ENCODE assay signal across 27 cellular contexts in the genomic region with DNA sequence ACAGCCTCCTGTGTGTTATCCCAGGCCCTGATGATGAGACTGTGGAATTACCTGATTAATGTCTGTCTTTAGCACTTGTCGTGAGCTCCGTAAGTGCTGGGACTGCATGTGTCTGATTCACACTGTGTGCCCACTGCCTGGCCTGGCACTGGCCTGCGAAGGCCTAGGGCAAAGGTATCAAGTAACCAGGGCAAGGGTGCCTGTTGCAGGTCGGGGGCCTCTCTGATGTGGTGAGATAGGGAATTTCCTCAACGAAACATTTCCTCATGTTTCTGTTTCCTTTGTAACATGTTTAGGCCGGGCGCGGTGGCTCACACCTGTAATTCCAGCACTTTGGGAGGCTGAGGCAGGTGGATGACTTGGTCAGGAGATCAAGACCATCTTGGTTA.
"Had no signal": no experiment of that assay in that cellular context is flagged by ENCODE, and none has a peak within 500 bp of the region (broad histone marks: within the 10 kb centered on the region; RNA-seq: fewer than 3 reads in every experiment).

No MANE protein-coding gene starts in this region.

- H3K9me3 ChIP-seq: adrenal gland, MG63, SJSA1 had no signal

- H3K27me3 Mint-ChIP-seq: activated CD8-positive, alpha-beta memory T cell treated with anti-CD3 and anti-CD28 coated beads, Interleukin-2, amount 10 ng/mL, durations not matched to agents 7 days and 5 days; activated naive CD8-positive, alpha-beta T cell had no signal

- H3K4me3 Mint-ChIP-seq: activated CD8-positive, alpha-beta memory T cell treated with anti-CD3 and anti-CD28 coated beads, Interleukin-2, amount 10 ng/mL, durations not matched to agents 7 days and 5 days; activated naive CD4-positive, alpha-beta T cell treated with anti-CD3 and anti-CD28 coated beads for 36 hours; activated naive CD8-positive, alpha-beta T cell; activated T-cell treated with anti-CD3 and anti-CD28 coated beads, Interleukin-2, amount 50 U/mL, for 4 hours had no signal

- DNase-seq: activated CD4-positive, CD25-positive, alpha-beta regulatory T cell; activated gamma-delta T cell; activated naive CD4-positive, alpha-beta T cell treated with anti-CD3 and anti-CD28 coated beads for 36 hours; activated T-cell treated with anti-CD3 and anti-CD28 coated beads, Interleukin-2, amount 50 U/mL, for 4 hours; adrenal gland; anterior cingulate cortex; cerebellar nuclear complex; MG63; MV-4-11; NCI-H1092 treated with DMSO at 0.1 percent for 48 hours; NCI-H1417 treated with DMSO at 0.1 percent for 48 hours; NCI-H1694; NCI-H2029; NCI-H2107; NCI-H2171 treated with DMSO at 0.1 percent for 48 hours; NCI-H226; NCI-H526; NCI-H774; OCI-M1; SHP77; T1000 had no signal

- H3K27ac ChIP-seq: adrenal gland, SJSA1 had no signal

- ATAC-seq: SK-N-SH treated with all-trans-retinoic acid at 6 μM for 48 hours had no signal

- H3K27me3 ChIP-seq: adrenal gland, MG63, SJSA1 had no signal

- H3K36me3 Mint-ChIP-seq: activated CD8-positive, alpha-beta memory T cell treated with anti-CD3 and anti-CD28 coated beads, Interleukin-2, amount 10 ng/mL, durations not matched to agents 7 days and 5 days had no signal

- H3K4me3 ChIP-seq: adrenal gland, MG63, SJSA1 had no signal

- H3K4me1 ChIP-seq: adrenal gland, SJSA1 had no signal

- FAIRE-seq: RCC 7860, TTC549 had no signal

- H3K36me3 ChIP-seq: adrenal gland, MG63, SJSA1 had no signal

- H3K9me3 Mint-ChIP-seq: activated naive CD4-positive, alpha-beta T cell treated with anti-CD3 and anti-CD28 coated beads for 36 hours; activated T-cell treated with anti-CD3 and anti-CD28 coated beads, Interleukin-2, amount 50 U/mL, for 4 hours had no signal

- H3K27ac Mint-ChIP-seq: activated CD8-positive, alpha-beta memory T cell treated with anti-CD3 and anti-CD28 coated beads, Interleukin-2, amount 10 ng/mL, durations not matched to agents 7 days and 5 days; activated naive CD4-positive, alpha-beta T cell treated with anti-CD3 and anti-CD28 coated beads for 36 hours; activated naive CD8-positive, alpha-beta T cell had no signal
